17 cellular contexts compared by ENCODE assay signal in the genomic region with DNA sequence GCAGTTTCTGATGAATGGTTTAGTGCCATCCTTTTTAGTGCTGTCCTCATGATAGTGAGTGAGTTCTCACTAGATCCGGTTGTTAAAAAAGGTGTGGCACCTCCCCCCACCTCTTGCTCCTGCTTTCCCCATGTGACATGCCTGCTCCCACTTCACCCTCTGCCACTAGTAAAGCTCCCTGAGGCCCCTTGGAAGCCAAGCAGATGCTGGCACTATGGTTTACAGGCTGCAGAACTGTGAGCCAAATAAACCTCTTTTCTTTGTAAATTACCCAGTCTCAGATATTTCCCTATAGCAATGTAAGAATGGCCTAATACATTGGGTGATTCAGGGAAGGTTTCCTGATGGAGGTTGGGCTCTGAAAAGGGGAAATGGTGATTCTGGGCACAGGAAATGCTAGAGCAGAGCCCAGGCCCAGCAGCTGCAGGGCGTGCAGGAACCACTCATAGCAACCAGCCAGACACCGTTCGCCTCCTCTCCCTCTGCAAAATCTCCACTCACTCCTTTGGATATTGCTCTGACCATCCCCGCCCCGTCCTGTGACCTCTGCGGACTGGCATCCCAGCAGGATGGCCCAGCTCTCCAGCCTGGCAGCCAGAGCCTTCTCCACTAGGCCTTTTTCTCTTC. TPM values are rescaled to one million over a fixed set of nuclear protein-coding genes. Genes with fewer than 3 reads are reported as not detected.
DNase-seq lines count a peak whose midpoint lies in the region; ATAC-seq, FAIRE-seq and TF ChIP-seq lines count a peak whose summit lies in the region.
"Had no signal": no experiment of that assay in that cellular context is flagged by ENCODE, and none has a peak within 500 bp of the region (broad histone marks: within the 10 kb centered on the region; RNA-seq: fewer than 3 reads in every experiment).

No MANE protein-coding gene starts in this region.

- H3K56ac ChIP-seq in H1 (replicated peaks; ENCODE audit: insufficient read length, low read depth, low read length): no peak overlapping the region

- H3K36me3 ChIP-seq in left ventricle myocardium inferior: no peaks in the 10 kb centered on the region
- H3K36me3 ChIP-seq in Panc1 (ENCODE audit: control insufficient read depth, insufficient read depth, low read length): no peaks in the 10 kb centered on the region; the same call in 1 of the 2 replicates
- no peaks in the 10 kb centered on the region for H3K36me3 ChIP-seq in H1 (ENCODE audit: control insufficient read depth in 2 of 4, insufficient read depth in 4 of 4, low read length in 3 of 4)
- no peaks in the 10 kb centered on the region for H3K36me3 ChIP-seq in aorta (ENCODE audit: control insufficient read depth in 1 of 2, insufficient read depth in 2 of 2, low read length in 1 of 2)
- H3K36me3 ChIP-seq in WERI-Rb-1: no peaks in the 10 kb centered on the region
- H3K36me3 ChIP-seq in HAP-1 (replicated peaks): no peaks in the 10 kb centered on the region

- no peak overlapping the region for H4K5ac ChIP-seq in H1 (ENCODE audit: insufficient read length, low read depth, low read length)

- TF ChIP-seq EP300 in H1 (IDR thresholded peaks at IDR 0.05; ENCODE audit: borderline replicate concordance in 1 of 2, low read depth in 2 of 2, low read length in 2 of 2): no peak

- H2BK5ac ChIP-seq in H1 (ENCODE audit: low read depth, low read length): no peak overlapping the region

- 90% methylated on average over 7 of the region's 7 CpGs; no CpG with 5 or more reads in 1 of the 2 experiments for WGBS in H1 (ENCODE audit: extremely low coverage in 1 of 2, insufficient coverage in 1 of 2, insufficient read length in 1 of 2, insufficient replicate concordance in 2 of 2, low coverage in 1 of 2, low lambda C conversion rate in 2 of 2, missing lambda C conversion rate in 1 of 2), 2 experiments
- WGBS in aorta, 2 donors: 96 to 99% methylated on average over 6 to 7 of the region's 7 CpGs

- no peak overlapping the region for H2BK12ac ChIP-seq in H1 (ENCODE audit: low read depth, low read length)

- H3K4me1 Mint-ChIP-seq in activated naive CD4-positive, alpha-beta T cell treated with anti-CD3 and anti-CD28 coated beads, Interleukin-2, amount 10 ng/mL, durations not matched to agents 7 days and 5 days: peaks cover 11% of the 10 kb centered on the region

- DNase-seq in left ventricle myocardium inferior (peak; percentile 36), Right ventricle myocardium inferior (ENCODE audit: missing footprints) (no peak), Panc1 (ENCODE audit: low read depth, low spot score) (no peak), H1 (ENCODE audit: low read depth in 1 of 2, low spot score in 2 of 2) (no peak), aorta (peak; percentile 65 to 72), WERI-Rb-1 (no peak), HAP-1 (ENCODE audit: low spot score in 2 of 2) (no peak)
- no peak for DNase-seq in activated naive CD4-positive, alpha-beta T cell treated with anti-CD3 and anti-CD28 coated beads, Interleukin-2, amount 10 ng/mL, durations not matched to agents 7 days and 5 days
- DNase-seq: activated CD4-positive, alpha-beta T cell treated with anti-CD3 and anti-CD28 coated beads, Interleukin-2, amount 10 ng/mL, durations not matched to agents 24 days and 14 days; NCI-H1105 treated with DMSO at 0.1 percent for 48 hours; nucleus accumbens; OCI-M1; stimulated activated CD4-positive, alpha-beta T cell treated with anti-CD3 and anti-CD28 coated beads, Interleukin-2, amount 100 ng/mL, for 48 hours; T-helper 17 cell had no signal

- H4K20me1 ChIP-seq in H1 (replicated peaks in 1 of 2; ENCODE audit: control insufficient read depth in 1 of 2, insufficient read depth in 2 of 2, low read length in 2 of 2): no peaks in the 10 kb centered on the region

- TF ChIP-seq RAD21 in H1 (IDR thresholded peaks at IDR 0.05 in 1 of 2, conservative IDR thresholded peaks at IDR 0.05 in 1 of 2; ENCODE audit: low read depth in 2 of 2, low read length in 2 of 2): no peak

- no peak overlapping the region for H4K91ac ChIP-seq in H1 (replicated peaks; ENCODE audit: insufficient read length, low read length)

- no peak overlapping the region for H3K4me2 ChIP-seq in H1 (ENCODE audit: insufficient read depth in 1 of 2, low read depth in 2 of 2, low read length in 2 of 2)

- peaks cover 64% of the 10 kb centered on the region for H3K27me3 Mint-ChIP-seq in activated naive CD4-positive, alpha-beta T cell treated with anti-CD3 and anti-CD28 coated beads, Interleukin-2, amount 10 ng/mL, durations not matched to agents 7 days and 5 days

- no peak overlapping the region for H3K4me3 Mint-ChIP-seq in activated naive CD4-positive, alpha-beta T cell treated with anti-CD3 and anti-CD28 coated beads, Interleukin-2, amount 10 ng/mL, durations not matched to agents 7 days and 5 days
- H3K4me3 Mint-ChIP-seq: activated CD4-positive, alpha-beta T cell treated with anti-CD3 and anti-CD28 coated beads, Interleukin-2, amount 10 ng/mL, durations not matched to agents 24 days and 14 days; mesothelial cell of epicardium; T-helper 17 cell had no signal

- ATAC-seq in Right ventricle myocardium inferior (no peak), Panc1 (no peak), aorta (ENCODE audit: low FRiP score) (no peak)
- ATAC-seq: T-helper 17 cell had no signal

- H3K27ac Mint-ChIP-seq in activated naive CD4-positive, alpha-beta T cell treated with anti-CD3 and anti-CD28 coated beads, Interleukin-2, amount 10 ng/mL, durations not matched to agents 7 days and 5 days: no peak overlapping the region
- H3K27ac Mint-ChIP-seq: activated CD4-positive, alpha-beta T cell treated with anti-CD3 and anti-CD28 coated beads, Interleukin-2, amount 10 ng/mL, durations not matched to agents 24 days and 14 days; mesothelial cell of epicardium; T-helper 17 cell had no signal

- no peak for TF ChIP-seq POLR2A in H1 (IDR thresholded peaks at IDR 0.05; ENCODE audit: control extremely low read depth in 1 of 2, low read depth in 2 of 2, low read length in 2 of 2)

- no peak overlapping the region for H3K9ac ChIP-seq in H1 (replicated peaks in 1 of 4; ENCODE audit: extremely low read depth in 1 of 4, low read depth in 3 of 4, low read length in 3 of 4)

- no peak overlapping the region for H3K27ac ChIP-seq in left ventricle myocardium inferior (replicated peaks)
- 0 out of 2 replicates have a peak overlapping the region, but pooled peaks have one; percentile 3 for H3K27ac ChIP-seq in Panc1 (ENCODE audit: low read length)
- H3K27ac ChIP-seq in H1 (ENCODE audit: low read depth, low read length): no peak overlapping the region
- H3K27ac ChIP-seq in aorta (ENCODE audit: low read depth in 1 of 2, low read length in 2 of 2): no peak overlapping the region
- no peak overlapping the region for H3K27ac ChIP-seq in WERI-Rb-1

- no peak overlapping the region for H3K23ac ChIP-seq in H1 (ENCODE audit: insufficient read length)

- FAIRE-seq in H1 (lab: Jason Lieb, UNC): no peak
- FAIRE-seq: endometrium, G401.6 had no signal

- no peak overlapping the region for H2AK5ac ChIP-seq in H1 (ENCODE audit: low read depth, low read length)

- CTCF ChIA-PET in Panc1 (lab: Charles Lee): no interaction called here
- CTCF ChIA-PET in H1 (lab: Charles Lee; ENCODE audit: partially characterized antibody): interaction anchor here (1.2 kb wide), 1 partner anchor 16 kb away, joined by 3 read pairs; no protein-coding TSS in a partner anchor
- CTCF ChIA-PET in activated naive CD4-positive, alpha-beta T cell treated with anti-CD3 and anti-CD28 coated beads, Interleukin-2, amount 10 ng/mL, durations not matched to agents 7 days and 5 days (lab: Charles Lee): interaction anchor here (0.6 to 1.0 kb wide), 2 partner anchors 8 to 46 kb away, joined by 3 read pairs; no protein-coding TSS in a partner anchor

- H2BK120ac ChIP-seq in H1 (replicated peaks; ENCODE audit: low read depth, low read length): no peak overlapping the region

- no peak overlapping the region for H2AFZ ChIP-seq in H1 (ENCODE audit: low read length)

- H3K79me1 ChIP-seq in H1 (ENCODE audit: low read depth, low read length): no peaks in the 10 kb centered on the region

- no TSS peak for BruUV-seq in Panc1 (replicated peaks; lab: Mats Ljungman, UMichigan)

- POLR2A ChIA-PET in Panc1 (lab: Charles Lee): no interaction called here
- POLR2A ChIA-PET in H1 (lab: Charles Lee; ENCODE audit: partially characterized antibody): interaction anchor here (1.1 kb wide), 1 partner anchor 55 kb away, joined by 3 read pairs; no protein-coding TSS in a partner anchor

- no peak overlapping the region for H3K14ac ChIP-seq in H1 (ENCODE audit: insufficient read length)

- intact Hi-C loops in left ventricle myocardium inferior (cut with micrococcal nuclease): no loop called here
- intact Hi-C loops in Right ventricle myocardium inferior (cut with DNase I): loop anchor here (10.0 kb wide), 1 partner anchor 52 kb away; the partner anchor contains the start of genes TTC19 and ZSWIM7
- intact Hi-C loops in Panc1 (cut with micrococcal nuclease; ENCODE audit: unreplicated experiment): loop anchor here (10.0 kb wide), 1 partner anchor 118 kb away; no protein-coding TSS in a partner anchor
- intact Hi-C loops in aorta (cut with DNase I): no loop called here

- H3K36me3 Mint-ChIP-seq in activated naive CD4-positive, alpha-beta T cell treated with anti-CD3 and anti-CD28 coated beads, Interleukin-2, amount 10 ng/mL, durations not matched to agents 7 days and 5 days: no peaks in the 10 kb centered on the region
- H3K36me3 Mint-ChIP-seq: mesothelial cell of epicardium had no signal

- H3K4ac ChIP-seq in H1 (replicated peaks; ENCODE audit: insufficient read length, low read depth, low read length): no peak overlapping the region

- H3K9me3 ChIP-seq in left ventricle myocardium inferior (replicated peaks) (no peaks in the 10 kb centered on the region), Panc1 (ENCODE audit: control insufficient read depth, insufficient read depth, low read depth, low read length) (no peaks in the 10 kb centered on the region), H1 (ENCODE audit: insufficient read depth in 2 of 2, low read depth in 1 of 2, low read length in 1 of 2) (no peaks in the 10 kb centered on the region), aorta (ENCODE audit: control insufficient read depth, low read length) (no peaks in the 10 kb centered on the region), WERI-Rb-1 (ENCODE audit: severe bottlenecking) (peaks cover 2% of the 10 kb centered on the region), HAP-1 (no peaks in the 10 kb centered on the region)

- in situ Hi-C loops in Panc1 (cut with HindIII; ENCODE audit: low pct_unique_long_range_greater_than_20kb, low sequenced_read_pairs): no loop called here
- in situ Hi-C loops in HAP-1 (cut with MboI; ENCODE audit: low sequenced_read_pairs): no loop called here

- no peak overlapping the region for H2BK15ac ChIP-seq in H1 (ENCODE audit: low read length)

- H3K4me1 ChIP-seq in left ventricle myocardium inferior: peaks cover 24% of the 10 kb centered on the region
- H3K4me1 ChIP-seq in Panc1 (ENCODE audit: control insufficient read depth, insufficient read depth, low read length): peaks cover 2% of the 10 kb centered on the region
- peaks cover 5 to 17% (median 5%) of the 10 kb centered on the region in 4 experiments; a peak in 6 of 7 replicates for H3K4me1 ChIP-seq in H1 (replicated peaks in 1 of 4; ENCODE audit: control insufficient read depth in 3 of 4, insufficient read depth in 4 of 4, low read length in 3 of 4)
- no peaks in the 10 kb centered on the region for H3K4me1 ChIP-seq in aorta (ENCODE audit: control insufficient read depth in 1 of 2, insufficient read depth in 2 of 2, low read length in 2 of 2)
- H3K4me1 ChIP-seq in HAP-1: peaks cover 10% of the 10 kb centered on the region

- no peak overlapping the region; the same call in 1 of the 2 replicates for H3K18ac ChIP-seq in H1 (ENCODE audit: extremely low read depth, low read length)

- H3K4me3 ChIP-seq in left ventricle myocardium inferior (no peak overlapping the region), Panc1 (ENCODE audit: low read depth in 2 of 2, low read length in 2 of 2) (no peak overlapping the region), H1 (ENCODE audit: extremely low read depth in 1 of 4, insufficient read depth in 2 of 4, low read depth in 3 of 4, low read length in 4 of 4) (no peak overlapping the region), aorta (ENCODE audit: low read length in 2 of 2) (no peak overlapping the region), WERI-Rb-1 (ENCODE audit: low read depth, low read length) (no peak overlapping the region), HAP-1 (no peak overlapping the region)

- H3K9me3 Mint-ChIP-seq in activated naive CD4-positive, alpha-beta T cell treated with anti-CD3 and anti-CD28 coated beads, Interleukin-2, amount 10 ng/mL, durations not matched to agents 7 days and 5 days: no peaks in the 10 kb centered on the region
- H3K9me3 Mint-ChIP-seq: activated CD4-positive, alpha-beta T cell treated with anti-CD3 and anti-CD28 coated beads, Interleukin-2, amount 10 ng/mL, durations not matched to agents 24 days and 14 days; mesothelial cell of epicardium had no signal

- H3K79me2 ChIP-seq in H1 (ENCODE audit: control insufficient read depth in 1 of 2, insufficient read depth in 2 of 2, low read length in 2 of 2): no peaks in the 10 kb centered on the region

- H3K27me3 ChIP-seq in left ventricle myocardium inferior (ENCODE audit: low read depth): peaks cover 39% of the 10 kb centered on the region
- H3K27me3 ChIP-seq in Panc1 (ENCODE audit: control insufficient read depth, insufficient read depth, low read length): no peaks in the 10 kb centered on the region
- peaks cover 10 to 41% (median 35%) of the 10 kb centered on the region in 4 experiments for H3K27me3 ChIP-seq in H1 (replicated peaks in 1 of 4; ENCODE audit: control insufficient read depth in 3 of 4, extremely low read depth in 1 of 4, insufficient read depth in 3 of 4, low read length in 3 of 4)
- H3K27me3 ChIP-seq in aorta (ENCODE audit: control insufficient read depth in 1 of 2, insufficient read depth in 2 of 2, low read length in 1 of 2): no peaks in the 10 kb centered on the region
- no peaks in the 10 kb centered on the region for H3K27me3 ChIP-seq in WERI-Rb-1 (ENCODE audit: insufficient read depth, low read depth, severe bottlenecking)
- H3K27me3 ChIP-seq in HAP-1 (ENCODE audit: low read depth): no peaks in the 10 kb centered on the region

- H3K23me2 ChIP-seq in H1 (ENCODE audit: low read depth, low read length): peaks cover 14% of the 10 kb centered on the region

- peak overlapping the region; percentile 6; the same call in 1 of the 2 replicates for H4K8ac ChIP-seq in H1 (ENCODE audit: extremely low read depth, insufficient read depth, low read length)

- TF ChIP-seq CTCF in left ventricle myocardium inferior (IDR thresholded peaks at IDR 0.05; ENCODE audit: borderline replicate concordance): no peak
- no peak for TF ChIP-seq CTCF in Panc1 (IDR thresholded peaks at IDR 0.05)
- no peak for TF ChIP-seq CTCF in H1 (IDR thresholded peaks at IDR 0.05; ENCODE audit: control extremely low read depth in 1 of 3, insufficient read depth in 1 of 3, low read depth in 1 of 3, low read length in 3 of 3)
- TF ChIP-seq CTCF in WERI-Rb-1 (IDR thresholded peaks at IDR 0.05; ENCODE audit: low read depth, low read length): no peak

- no peak overlapping the region for H2BK20ac ChIP-seq in H1 (ENCODE audit: low read length)

RNA-seq across cellular contexts. Expression of gene ADORA2B, which starts 2.6 kb away (rescaled TPM):
- total RNA-seq in left ventricle myocardium inferior: 0.55 TPM
- total RNA-seq in Right ventricle myocardium inferior: 0.43 TPM
- total RNA-seq in Panc1 (2021; ENCODE audit: unreplicated experiment): 42.7 TPM
- polyA plus RNA-seq in Panc1 (2012; ENCODE audit: insufficient read length): 35.5 TPM
- total RNA-seq in H1 (2021; fragmentation: NEBNext Ultra II Directional; extraction: Animal tissue kit (Norgen Biotek cat#: 25700)): 2.6 and 3.3 TPM in 2 replicates
- 6.9 and 8.2 TPM in 2 replicates for polyA plus RNA-seq in H1 (2011; rRNA removed)
- 4.8 TPM for polyA plus RNA-seq in H1 (2011; cell fraction: cytosol; rRNA removed)
- 4.8 TPM for polyA plus RNA-seq in H1 (2011; cell fraction: nucleus; rRNA removed)
- polyA plus RNA-seq in H1 (2012, experiment 1 of 2): 4.1 to 5.4 TPM (median 4.3 TPM) in 4 replicates
- polyA plus RNA-seq in H1 (2012, experiment 2 of 2): 3.7 TPM
- 1.9 TPM for polyA plus RNA-seq in H1 (2013, experiment 1 of 2)
- 2.3 TPM for polyA plus RNA-seq in H1 (2013, experiment 2 of 2)
- 6.0 TPM in 2 replicates for polyA minus RNA-seq in H1 (2011; rRNA and poly(A)+ RNA removed)
- 3.7 TPM for polyA minus RNA-seq in H1 (2011; cell fraction: cytosol; rRNA and poly(A)+ RNA removed)
- 7.1 TPM for polyA minus RNA-seq in H1 (2011; cell fraction: nucleus; rRNA and poly(A)+ RNA removed)
- total RNA-seq in aorta: 1 to 10 TPM in 1 of 2 donors, under 1 TPM in 1; 0.71 to 1.2 TPM
- under 1 TPM in 1 of 2 donors, not detected in 1; 0.63 TPM for polyA plus RNA-seq in aorta

RNA-seq across cellular contexts. Expression of gene ZSWIM7, which starts 57.2 kb away (rescaled TPM):
- total RNA-seq in left ventricle myocardium inferior (17.2 TPM), Right ventricle myocardium inferior (24.8 TPM), Panc1 (2021; ENCODE audit: unreplicated experiment) (17.5 TPM), aorta (10 to 100 TPM; 14.6 to 15.3 TPM)
- 21.6 TPM for polyA plus RNA-seq in Panc1 (2012; ENCODE audit: insufficient read length)
- total RNA-seq in H1 (2021; fragmentation: NEBNext Ultra II Directional; extraction: Animal tissue kit (Norgen Biotek cat#: 25700)): 39.3 and 39.4 TPM in 2 replicates
- polyA plus RNA-seq in H1 (2011; rRNA removed) (39.0 and 57.7 TPM in 2 replicates), aorta (10 to 100 TPM; 29.6 to 38.1 TPM)
- polyA plus RNA-seq in H1 (2011; cell fraction: cytosol; rRNA removed): 56.6 TPM
- polyA plus RNA-seq in H1 (2011; cell fraction: nucleus; rRNA removed): 36.5 TPM
- polyA plus RNA-seq in H1 (2012, experiment 1 of 2): 36.5 to 48.1 TPM (median 44.0 TPM) in 4 replicates
- 15.0 TPM for polyA plus RNA-seq in H1 (2012, experiment 2 of 2)
- polyA plus RNA-seq in H1 (2013, experiment 1 of 2): 27.2 TPM
- 28.8 TPM for polyA plus RNA-seq in H1 (2013, experiment 2 of 2)
- 24.2 and 26.3 TPM in 2 replicates for polyA minus RNA-seq in H1 (2011; rRNA and poly(A)+ RNA removed)
- polyA minus RNA-seq in H1 (2011; cell fraction: cytosol; rRNA and poly(A)+ RNA removed): 8.7 TPM
- polyA minus RNA-seq in H1 (2011; cell fraction: nucleus; rRNA and poly(A)+ RNA removed): 8.5 TPM

RNA-seq across cellular contexts. Expression of gene TTC19, which starts 57.3 kb away (rescaled TPM):
- total RNA-seq in left ventricle myocardium inferior (21.4 TPM), Right ventricle myocardium inferior (18.9 TPM), Panc1 (2021; ENCODE audit: unreplicated experiment) (28.4 TPM), aorta (10 to 100 TPM; 25.9 to 32.4 TPM)
- polyA plus RNA-seq in Panc1 (2012; ENCODE audit: insufficient read length): 28.1 TPM
- total RNA-seq in H1 (2021; fragmentation: NEBNext Ultra II Directional; extraction: Animal tissue kit (Norgen Biotek cat#: 25700)): 50.7 and 55.0 TPM in 2 replicates
- polyA plus RNA-seq in H1 (2011; rRNA removed) (9.9 and 11.8 TPM in 2 replicates), aorta (10 to 100 TPM; 12.4 to 18.3 TPM)
- polyA plus RNA-seq in H1 (2011; cell fraction: cytosol; rRNA removed): 14.4 TPM
- polyA plus RNA-seq in H1 (2011; cell fraction: nucleus; rRNA removed): 27.6 TPM
- 36.1 to 48.9 TPM (median 38.4 TPM) in 4 replicates for polyA plus RNA-seq in H1 (2012, experiment 1 of 2)
- 9.5 TPM for polyA plus RNA-seq in H1 (2012, experiment 2 of 2)
- 38.5 TPM for polyA plus RNA-seq in H1 (2013, experiment 1 of 2)
- 46.4 TPM for polyA plus RNA-seq in H1 (2013, experiment 2 of 2)
- polyA minus RNA-seq in H1 (2011; rRNA and poly(A)+ RNA removed): 10.6 and 14.9 TPM in 2 replicates
- polyA minus RNA-seq in H1 (2011; cell fraction: cytosol; rRNA and poly(A)+ RNA removed): 28.7 TPM
- polyA minus RNA-seq in H1 (2011; cell fraction: nucleus; rRNA and poly(A)+ RNA removed): 33.0 TPM

Comparison
In these comparisons a context has a peak if more than half of its experiments do, and no peak if none do; other contexts are left out.
1. DNase-seq: peak in left ventricle myocardium inferior (single experiment) and aorta (2 of 2); none in Right ventricle myocardium inferior (single experiment), Panc1 (single experiment), H1 (0 of 2), WERI-Rb-1 (single experiment), HAP-1 (0 of 2) and activated naive CD4-positive, alpha-beta T cell treated with anti-CD3 and anti-CD28 coated beads, Interleukin-2, amount 10 ng/mL, durations not matched to agents 7 days and 5 days (single experiment).
2. intact Hi-C loops: an anchor here in Right ventricle myocardium inferior (10.0 kb wide) and Panc1 (10.0 kb wide); none called in left ventricle myocardium inferior and aorta.
3. RNA of gene ADORA2B, which starts 2.6 kb away (total RNA-seq): 42.7 TPM in Panc1 (single experiment); 2.6 to 3.3 TPM in H1, 0.71 to 1.2 TPM in aorta, 0.55 TPM in left ventricle myocardium inferior (single experiment) and 0.43 TPM in Right ventricle myocardium inferior (single experiment); every median in the first group is over 10 times any median in the second.